Comparison of ENCODE assay signal across 11 cellular contexts in genomic region chr16:24993722-24994686, GRCh38. TPM values are rescaled to one million over a fixed set of nuclear protein-coding genes. Genes with fewer than 3 reads are reported as not detected.
DNase-seq lines count a peak whose midpoint lies in the region; ATAC-seq and TF ChIP-seq lines count a peak whose summit lies in the region.
"Had no signal": no experiment of that assay in that cellular context is flagged by ENCODE, and none has a peak within 500 bp of the region (broad histone marks: within the 10 kb centered on the region; RNA-seq: fewer than 3 reads in every experiment).

No MANE protein-coding gene starts in this region.

- H3K4me3 ChIP-seq in CD4-positive, CD25-positive, alpha-beta regulatory T cell (ENCODE audit: low read depth, low read length) = no peak overlapping the region
- H3K4me3 ChIP-seq in Panc1 (ENCODE audit: low read depth in 2 of 2, low read length in 2 of 2) = peak overlapping the region in 1 of 2 experiments; percentile 31; a peak in 2 of 4 replicates
- H3K4me3 ChIP-seq in epithelial cell of esophagus (ENCODE audit: low read length) = no peak overlapping the region

- DNase-seq in CD4-positive, CD25-positive, alpha-beta regulatory T cell = no peak
- DNase-seq in Panc1 (ENCODE audit: low read depth, low spot score) = peak; percentile 85
- DNase-seq in epithelial cell of esophagus (ENCODE audit: low read depth) = peak; percentile 91
- DNase-seq in myocyte (ENCODE audit: low read depth) = peak; percentile 85
- DNase-seq in NCI-H446 treated with DMSO at 0.1 percent for 48 hours (lab: John Stamatoyannopoulos, UW) = no peak
- DNase-seq in G401 (ENCODE audit: low spot score) = no peak
- no peak for DNase-seq in NCI-H1048 (lab: John Stamatoyannopoulos, UW)
- DNase-seq: foreskin melanocyte; NCI-H1436 treated with DMSO at 0.1 percent for 48 hours; stimulated activated CD4-positive, alpha-beta T cell treated with anti-CD3 and anti-CD28 coated beads, Interleukin-12 subunit alpha, Interleukin-12 subunit beta, amount 100 ng/mL, for 4 hours had no signal

- BruUV-seq in Panc1 (replicated peaks; lab: Mats Ljungman, UMichigan) = no TSS peak

- no peak for ATAC-seq in CD4-positive, CD25-positive, alpha-beta regulatory T cell (ENCODE audit: low read depth in 2 of 2)
- ATAC-seq in Panc1 (peak; percentile 90), HG03432 (IDR thresholded peaks at IDR 0.05; ENCODE audit: unreplicated experiment) (no peak)

- H3K36me3 ChIP-seq in CD4-positive, CD25-positive, alpha-beta regulatory T cell (ENCODE audit: control insufficient read depth, insufficient read depth, low read length) = no peaks in the 10 kb centered on the region
- H3K36me3 ChIP-seq in Panc1 (ENCODE audit: control insufficient read depth, insufficient read depth, low read length) = no peaks in the 10 kb centered on the region

- TF ChIP-seq CTCF in Panc1 (IDR thresholded peaks at IDR 0.05) = no peak
- TF ChIP-seq CTCF in epithelial cell of esophagus (IDR thresholded peaks at IDR 0.05; ENCODE audit: insufficient read depth, low read depth, low read length, missing control alignments) = no peak

- H3K9me3 ChIP-seq in CD4-positive, CD25-positive, alpha-beta regulatory T cell (ENCODE audit: control insufficient read depth in 2 of 2, low read length in 2 of 2) = no peaks in the 10 kb centered on the region
- no peaks in the 10 kb centered on the region for H3K9me3 ChIP-seq in Panc1 (ENCODE audit: control insufficient read depth, insufficient read depth, low read depth, low read length)

- peak overlapping the region in 1 of 4 donors; percentile 6 for H3K4me3 Mint-ChIP-seq in CD4-positive, CD25-positive, alpha-beta regulatory T cell

- intact Hi-C loops in Panc1 (cut with micrococcal nuclease; ENCODE audit: unreplicated experiment) = no loop called here

- H3K27ac ChIP-seq in CD4-positive, CD25-positive, alpha-beta regulatory T cell (ENCODE audit: insufficient read depth, low read length, poor library complexity, severe bottlenecking) = no peak overlapping the region
- H3K27ac ChIP-seq in Panc1 (ENCODE audit: low read length) = peak overlapping the region; percentile 92

- CTCF ChIA-PET in Panc1 (lab: Charles Lee) = interaction anchor here (0.6 kb wide), 2 partner anchors 71 to 231 kb away, joined by 5 to 9 read pairs; no protein-coding TSS in a partner anchor

- H3K27me3 Mint-ChIP-seq in CD4-positive, CD25-positive, alpha-beta regulatory T cell = no peaks in the 10 kb centered on the region

- H3K27ac Mint-ChIP-seq in CD4-positive, CD25-positive, alpha-beta regulatory T cell = peak overlapping the region in 2 of 3 donors; percentile 56 to 62

- H3K36me3 Mint-ChIP-seq in CD4-positive, CD25-positive, alpha-beta regulatory T cell = peaks cover 18% of the 10 kb centered on the region

- POLR2A ChIA-PET in Panc1 (lab: Charles Lee) = interaction anchor here (1.3 kb wide), 1 partner anchor 21 kb away, joined by 11 read pairs; the partner anchor contains the start of gene ARHGAP17

- H3K27me3 ChIP-seq in CD4-positive, CD25-positive, alpha-beta regulatory T cell (ENCODE audit: control insufficient read depth, insufficient read depth, low read length) = no peaks in the 10 kb centered on the region
- H3K27me3 ChIP-seq in Panc1 (ENCODE audit: control insufficient read depth, insufficient read depth, low read length) = no peaks in the 10 kb centered on the region

- peaks cover 21 to 89% (median 58%) of the 10 kb centered on the region in 4 donors for H3K4me1 Mint-ChIP-seq in CD4-positive, CD25-positive, alpha-beta regulatory T cell

- H3K4me1 ChIP-seq in CD4-positive, CD25-positive, alpha-beta regulatory T cell (ENCODE audit: control insufficient read depth, insufficient read depth, low read length, poor library complexity, severe bottlenecking) = peaks cover 19% of the 10 kb centered on the region
- H3K4me1 ChIP-seq in Panc1 (ENCODE audit: control insufficient read depth, insufficient read depth, low read length) = peaks cover 87% of the 10 kb centered on the region

- in situ Hi-C loops in Panc1 (cut with HindIII; ENCODE audit: low pct_unique_long_range_greater_than_20kb, low sequenced_read_pairs) = no loop called here
- in situ Hi-C loops in G401 (cut with HindIII; ENCODE audit: low sequenced_read_pairs) = no loop called here

- H3K9me3 Mint-ChIP-seq in CD4-positive, CD25-positive, alpha-beta regulatory T cell = no peaks in the 10 kb centered on the region

RNA-seq across cellular contexts. Expression of gene ARHGAP17, which starts 21.2 kb away (rescaled TPM):
- 87.7 TPM for total RNA-seq in CD4-positive, CD25-positive, alpha-beta regulatory T cell
- polyA plus RNA-seq in CD4-positive, CD25-positive, alpha-beta regulatory T cell = 10 to 100 TPM; 22.0 to 36.7 (median 29.0) TPM
- total RNA-seq in Panc1 (2021; ENCODE audit: unreplicated experiment) = 113 TPM
- 75.4 TPM for polyA plus RNA-seq in Panc1 (2012; ENCODE audit: insufficient read length)
- 19.2 and 23.7 TPM in 2 replicates for total RNA-seq in myocyte
- polyA plus RNA-seq in myocyte (2012) = 42.8 TPM
- 11.7 and 14.4 TPM in 2 replicates for total RNA-seq in G401 (2014; rRNA removed; shearing (Covaris generic))

Comparison
In these comparisons a context has a peak if more than half of its experiments do, and no peak if none do; other contexts are left out.
1. DNase-seq: peak in Panc1 (single experiment), epithelial cell of esophagus (single experiment) and myocyte (single experiment); none in CD4-positive, CD25-positive, alpha-beta regulatory T cell (0 of 3), NCI-H446 treated with DMSO at 0.1 percent for 48 hours (single experiment), G401 (single experiment) and NCI-H1048 (single experiment).